ENCODE assay signal across 9 cellular contexts in genomic region chr20:3408251-3408637, GRCh38. TPM values are rescaled to one million over a fixed set of nuclear protein-coding genes. Genes with fewer than 3 reads are reported as not detected.
DNase-seq lines count a peak whose midpoint lies in the region; ATAC-seq, FAIRE-seq and TF ChIP-seq lines count a peak whose summit lies in the region.
"Had no signal": no experiment of that assay in that cellular context is flagged by ENCODE, and none has a peak within 500 bp of the region (broad histone marks: within the 10 kb centered on the region; RNA-seq: fewer than 3 reads in every experiment).

No MANE protein-coding gene starts in this region.

- POLR2A ChIA-PET in activated CD4-positive, alpha-beta T cell treated with anti-CD3 and anti-CD28 coated beads, Interleukin-2, amount 10 ng/mL, durations not matched to agents 7 days and 5 days (lab: Charles Lee): no interaction called here

- WGBS in right lobe of liver (ENCODE audit: insufficient coverage, low coverage, low lambda C conversion rate, missing lambda C conversion rate): 5% methylated on average over 7 of the region's 7 CpGs
- WGBS in thyroid gland, 2 donors: 0% methylated on average over 7 of the region's 7 CpGs

- H3K4me3 Mint-ChIP-seq in activated CD4-positive, alpha-beta T cell treated with anti-CD3 and anti-CD28 coated beads, Interleukin-2, amount 10 ng/mL, durations not matched to agents 7 days and 5 days: peak overlapping the region; percentile 92
- peak overlapping the region; percentile 94 for H3K4me3 Mint-ChIP-seq in astrocyte (ENCODE audit: unreplicated experiment)

- CTCF ChIA-PET in activated CD4-positive, alpha-beta T cell treated with anti-CD3 and anti-CD28 coated beads, Interleukin-2, amount 10 ng/mL, durations not matched to agents 7 days and 5 days (lab: Charles Lee): interaction anchor here (0.6 to 1.5 kb wide), 5 partner anchors 13 to 419 kb away, joined by 3 to 7 read pairs (median 4); partner anchors contain the start of gene ATRN

- H3K4me1 ChIP-seq in astrocyte (ENCODE audit: insufficient read depth, low read length) (peaks cover 11% of the 10 kb centered on the region), right lobe of liver (peaks cover 0 to 17% (median 2%) of the 10 kb centered on the region in 4 donors), thyroid gland (peaks cover 10 to 12% of the 10 kb centered on the region in 2 donors)

- H3K27ac Mint-ChIP-seq in activated CD4-positive, alpha-beta T cell treated with anti-CD3 and anti-CD28 coated beads, Interleukin-2, amount 10 ng/mL, durations not matched to agents 7 days and 5 days: peak overlapping the region; percentile 90
- peak overlapping the region; percentile 93 for H3K27ac Mint-ChIP-seq in astrocyte (ENCODE audit: unreplicated experiment)

- peak overlapping the region; percentile 90 for H3K4me2 ChIP-seq in astrocyte (ENCODE audit: low read length)

- TF ChIP-seq CTCF in astrocyte (IDR thresholded peaks at IDR 0.05; ENCODE audit: insufficient read depth, low read depth, low read length) (no peak), right lobe of liver (IDR thresholded peaks at IDR 0.05) (no peak), thyroid gland (IDR thresholded peaks at IDR 0.05) (no peak)

- H2AFZ ChIP-seq in astrocyte (ENCODE audit: low read depth, low read length): peak overlapping the region; percentile 98

- no peak for DNase-seq in activated CD4-positive, alpha-beta T cell treated with anti-CD3 and anti-CD28 coated beads, Interleukin-2, amount 10 ng/mL, durations not matched to agents 7 days and 5 days
- DNase-seq in activated CD4-positive, alpha-beta T cell treated with anti-CD3 and anti-CD28 coated beads, Interleukin-2, amount 50 U/mL, for 4 hours: no peak
- DNase-seq in astrocyte (ENCODE audit: low read depth) (no peak), right lobe of liver (no peak), thyroid gland (no peak), MV-4-11 (lab: John Stamatoyannopoulos, UW) (no peak), NCI-H510A (lab: John Stamatoyannopoulos, UW) (no peak), AG08395 (ENCODE audit: low spot score) (no peak)

- no peaks in the 10 kb centered on the region for H3K27me3 ChIP-seq in astrocyte (ENCODE audit: insufficient read depth, low read length)
- no peaks in the 10 kb centered on the region for H3K27me3 ChIP-seq in right lobe of liver
- H3K27me3 ChIP-seq in thyroid gland: no peaks in the 10 kb centered on the region

- no peaks in the 10 kb centered on the region for H3K36me3 Mint-ChIP-seq in activated CD4-positive, alpha-beta T cell treated with anti-CD3 and anti-CD28 coated beads, Interleukin-2, amount 10 ng/mL, durations not matched to agents 7 days and 5 days (ENCODE audit: low read depth)
- H3K36me3 Mint-ChIP-seq in astrocyte (ENCODE audit: low read depth, unreplicated experiment): no peaks in the 10 kb centered on the region

- H3K4me3 ChIP-seq in astrocyte (ENCODE audit: insufficient read depth, low read depth, low read length) (peak overlapping the region; percentile 88), right lobe of liver (peak overlapping the region; percentile 72 to 77 (median 75)), thyroid gland (replicated peaks in 1 of 3) (peak overlapping the region; percentile 31 to 90 (median 78))

- H3K27me3 Mint-ChIP-seq in activated CD4-positive, alpha-beta T cell treated with anti-CD3 and anti-CD28 coated beads, Interleukin-2, amount 10 ng/mL, durations not matched to agents 7 days and 5 days: peaks cover 14% of the 10 kb centered on the region
- no peaks in the 10 kb centered on the region for H3K27me3 Mint-ChIP-seq in astrocyte (ENCODE audit: low read depth, unreplicated experiment)

- no peaks in the 10 kb centered on the region for H3K9me3 Mint-ChIP-seq in activated CD4-positive, alpha-beta T cell treated with anti-CD3 and anti-CD28 coated beads, Interleukin-2, amount 10 ng/mL, durations not matched to agents 7 days and 5 days
- H3K9me3 Mint-ChIP-seq in astrocyte (ENCODE audit: unreplicated experiment): peaks cover 2% of the 10 kb centered on the region

- peaks cover 30% of the 10 kb centered on the region for H3K4me1 Mint-ChIP-seq in activated CD4-positive, alpha-beta T cell treated with anti-CD3 and anti-CD28 coated beads, Interleukin-2, amount 10 ng/mL, durations not matched to agents 7 days and 5 days
- peaks cover 9% of the 10 kb centered on the region for H3K4me1 Mint-ChIP-seq in astrocyte (ENCODE audit: low read depth, unreplicated experiment)

- H3K27ac ChIP-seq in astrocyte (ENCODE audit: low read depth, low read length): peak overlapping the region; percentile 38
- H3K27ac ChIP-seq in right lobe of liver: peak overlapping the region; percentile 58 to 73 (median 62)
- H3K27ac ChIP-seq in thyroid gland: peak overlapping the region; percentile 84 to 94 (median 92)

- no peak for TF ChIP-seq POLR2A in right lobe of liver (IDR thresholded peaks at IDR 0.05)
- no peak for TF ChIP-seq POLR2A in thyroid gland (IDR thresholded peaks at IDR 0.05)

- intact Hi-C loops in right lobe of liver (cut with DNase I) (no loop called here), thyroid gland (cut with DNase I) (loop anchor here (10.0 kb wide), 1 partner anchor 203 kb away; the partner anchor contains the start of genes DDRGK1 and ITPA)

- no peaks in the 10 kb centered on the region for H3K9me3 ChIP-seq in astrocyte (ENCODE audit: insufficient read depth, low read depth, low read length)
- no peaks in the 10 kb centered on the region for H3K9me3 ChIP-seq in right lobe of liver
- no peaks in the 10 kb centered on the region for H3K9me3 ChIP-seq in thyroid gland

- H4K20me1 ChIP-seq in astrocyte (ENCODE audit: insufficient read depth, low read length): peaks cover 33% of the 10 kb centered on the region

- peaks cover 40% of the 10 kb centered on the region for H3K79me2 ChIP-seq in astrocyte (ENCODE audit: insufficient read depth, low read length)

- no peaks in the 10 kb centered on the region for H3K36me3 ChIP-seq in astrocyte (ENCODE audit: insufficient read depth, low read length)
- H3K36me3 ChIP-seq in right lobe of liver: no peaks in the 10 kb centered on the region
- H3K36me3 ChIP-seq in thyroid gland: no peaks in the 10 kb centered on the region

- peak overlapping the region; percentile 85 for H3K9ac ChIP-seq in astrocyte (ENCODE audit: low read length)

- no peak for FAIRE-seq in astrocyte (lab: Jason Lieb, UNC)
- FAIRE-seq: colon had no signal

- no peak for ATAC-seq in right lobe of liver

RNA-seq across cellular contexts. Expression of gene DNAAF9, which starts 0.8 kb away (rescaled TPM):
- 1 to 10 TPM; 1.9 to 2.4 TPM for total RNA-seq in activated CD4-positive, alpha-beta T cell treated with anti-CD3 and anti-CD28 coated beads, Interleukin-2, amount 10 ng/mL, durations not matched to agents 7 days and 5 days
- 17.6 and 18.6 TPM in 2 replicates for total RNA-seq in astrocyte
- total RNA-seq in right lobe of liver: 1 to 10 TPM; 2.5 to 4.9 (median 4.2) TPM
- total RNA-seq in thyroid gland: 10 to 100 TPM; 18.0 to 29.8 (median 22.5) TPM

Comparison
In these comparisons a context has a peak if more than half of its experiments do, and no peak if none do; other contexts are left out.
1. H3K27ac ChIP-seq: peak in every context shown above with its lines; median percentile 92 in thyroid gland; 62 in right lobe of liver; 38 in astrocyte.